10 cellular contexts compared by ENCODE assay signal in the genomic region with DNA sequence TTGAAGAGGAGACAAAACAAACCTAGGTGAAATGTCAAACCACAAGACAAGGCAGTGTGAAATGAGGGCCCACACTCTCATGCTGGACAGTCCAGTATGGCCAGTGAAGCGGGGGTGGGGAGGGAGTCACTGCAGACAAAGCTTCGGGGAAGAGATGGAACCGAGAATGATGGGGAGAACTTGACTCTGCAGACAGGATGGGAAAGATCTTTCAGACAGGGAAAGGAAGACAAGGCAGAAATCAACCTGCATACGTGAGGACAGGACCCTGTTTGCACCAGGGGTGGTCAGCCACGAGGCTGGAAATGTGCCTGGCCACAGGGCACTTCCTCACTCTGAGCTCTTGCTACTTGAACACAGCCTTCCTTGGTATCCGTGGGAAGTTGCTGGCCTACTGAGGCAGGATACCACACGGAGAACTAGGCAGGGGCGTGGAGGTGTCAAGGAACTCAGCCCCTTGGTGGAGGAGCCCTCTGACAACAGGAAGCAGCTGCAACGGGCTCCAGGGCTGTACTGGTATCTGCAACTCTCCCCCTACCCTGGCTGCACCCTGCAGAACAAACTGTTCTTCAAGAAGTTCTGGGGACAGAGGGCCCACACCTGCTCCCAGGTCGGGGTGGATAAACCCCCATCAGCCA.
DNase-seq lines count a peak whose midpoint lies in the region; ATAC-seq lines count a peak whose summit lies in the region.
"Had no signal": no experiment of that assay in that cellular context is flagged by ENCODE, and none has a peak within 500 bp of the region (broad histone marks: within the 10 kb centered on the region; RNA-seq: fewer than 3 reads in every experiment).

No MANE protein-coding gene starts in this region.

- no peaks in the 10 kb centered on the region for H3K9me3 Mint-ChIP-seq in activated T-cell treated with anti-CD3 and anti-CD28 coated beads, Interleukin-2, amount 50 U/mL, for 24 hours
- no peaks in the 10 kb centered on the region for H3K9me3 Mint-ChIP-seq in memory B cell

- H3K36me3 Mint-ChIP-seq in activated T-cell treated with anti-CD3 and anti-CD28 coated beads, Interleukin-2, amount 50 U/mL, for 24 hours (ENCODE audit: low read depth), result peaks cover 14% of the 10 kb centered on the region
- H3K36me3 Mint-ChIP-seq in memory B cell, result no peaks in the 10 kb centered on the region

- H3K4me1 Mint-ChIP-seq in activated T-cell treated with anti-CD3 and anti-CD28 coated beads, Interleukin-2, amount 50 U/mL, for 24 hours (ENCODE audit: low read depth), result peaks cover 86% of the 10 kb centered on the region
- peaks cover 62% of the 10 kb centered on the region for H3K4me1 Mint-ChIP-seq in memory B cell

- ATAC-seq in memory B cell (ENCODE audit: low read depth) (peak; percentile 31), GM18907 (IDR thresholded peaks at IDR 0.05; ENCODE audit: unreplicated experiment) (no peak)
- ATAC-seq: left colon had no signal

- peak overlapping the region; percentile 95 for H3K27ac Mint-ChIP-seq in activated T-cell treated with anti-CD3 and anti-CD28 coated beads, Interleukin-2, amount 50 U/mL, for 24 hours
- peak overlapping the region; percentile 88 for H3K27ac Mint-ChIP-seq in memory B cell

- peak; percentile 27 for DNase-seq in stimulated activated CD4-positive, alpha-beta T cell treated with anti-CD3 and anti-CD28 coated beads, Interleukin-4, amount 100 ng/mL, for 1 hour
- no peak for DNase-seq in stimulated activated CD4-positive, alpha-beta T cell treated with anti-CD3 and anti-CD28 coated beads, Interleukin-2, amount 100 ng/mL, for 48 hours
- peak; percentile 58 for DNase-seq in activated T-cell treated with anti-CD3 and anti-CD28 coated beads, Interleukin-2, amount 50 U/mL, for 24 hours
- no peak for DNase-seq in memory B cell (ENCODE audit: low spot score in 2 of 2)
- no peak for DNase-seq in kidney glomerular epithelial cell (lab: John Stamatoyannopoulos, UW)
- no peak for DNase-seq in COLO829 (ENCODE audit: low spot score)
- DNase-seq in NCI-H345 (lab: John Stamatoyannopoulos, UW), result no peak
- DNase-seq: DMS79 had no signal

- H3K27me3 Mint-ChIP-seq in activated T-cell treated with anti-CD3 and anti-CD28 coated beads, Interleukin-2, amount 50 U/mL, for 24 hours, result no peaks in the 10 kb centered on the region
- peaks cover 2% of the 10 kb centered on the region for H3K27me3 Mint-ChIP-seq in memory B cell

- H3K4me3 Mint-ChIP-seq in activated T-cell treated with anti-CD3 and anti-CD28 coated beads, Interleukin-2, amount 50 U/mL, for 24 hours, result peak overlapping the region; percentile 52
- peak overlapping the region; percentile 49 for H3K4me3 Mint-ChIP-seq in memory B cell

Comparison
In these comparisons a context has a peak if more than half of its experiments do, and no peak if none do; other contexts are left out.
1. DNase-seq: peak in stimulated activated CD4-positive, alpha-beta T cell treated with anti-CD3 and anti-CD28 coated beads, Interleukin-4, amount 100 ng/mL, for 1 hour (single experiment) and activated T-cell treated with anti-CD3 and anti-CD28 coated beads, Interleukin-2, amount 50 U/mL, for 24 hours (single experiment); none in stimulated activated CD4-positive, alpha-beta T cell treated with anti-CD3 and anti-CD28 coated beads, Interleukin-2, amount 100 ng/mL, for 48 hours (0 of 2), memory B cell (0 of 2), kidney glomerular epithelial cell (single experiment), COLO829 (single experiment) and NCI-H345 (single experiment).